31 cellular contexts compared by ENCODE assay signal in the genomic region with DNA sequence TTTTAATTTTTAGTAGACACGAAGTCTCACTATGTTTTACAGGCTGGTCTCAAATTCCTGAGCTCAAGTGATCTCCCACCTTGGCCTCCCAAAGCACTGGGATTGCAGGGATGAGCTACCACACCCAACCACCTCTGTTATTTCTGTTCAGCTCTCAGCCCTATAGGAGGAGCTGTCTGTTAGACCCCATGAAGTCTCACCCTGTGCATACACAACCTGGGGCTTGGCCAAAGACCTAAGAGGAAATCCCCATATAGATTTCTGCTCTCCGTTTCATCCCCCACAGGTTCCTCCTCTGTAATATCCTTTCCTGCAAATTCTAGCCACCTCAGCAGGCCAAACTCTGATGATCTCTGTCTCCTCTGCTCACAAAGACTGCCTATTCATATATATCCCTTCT. TPM values are rescaled to one million over a fixed set of nuclear protein-coding genes. Genes with fewer than 3 reads are reported as not detected.
DNase-seq lines count a peak whose midpoint lies in the region; ATAC-seq and TF ChIP-seq lines count a peak whose summit lies in the region.
"Had no signal": no experiment of that assay in that cellular context is flagged by ENCODE, and none has a peak within 500 bp of the region (broad histone marks: within the 10 kb centered on the region; RNA-seq: fewer than 3 reads in every experiment).

No MANE protein-coding gene starts in this region.

- H3K9me2 ChIP-seq in OCI-LY7 (ENCODE audit: insufficient read depth, low read length) = no peaks in the 10 kb centered on the region

- no peaks in the 10 kb centered on the region for H3K4me1 ChIP-seq in BE2C
- H3K4me1 ChIP-seq in OCI-LY7 (ENCODE audit: insufficient read depth, low read length, poor library complexity, severe bottlenecking) = no peaks in the 10 kb centered on the region
- H3K4me1 ChIP-seq: A549, esophagus muscularis mucosa, foreskin keratinocyte, heart left ventricle had no signal

- peaks cover 0 to 4% of the 10 kb centered on the region in 2 donors for H3K4me1 Mint-ChIP-seq in effector memory CD8-positive, alpha-beta T cell (ENCODE audit: low read depth in 2 of 2)
- H3K4me1 Mint-ChIP-seq: activated naive CD8-positive, alpha-beta T cell treated with anti-CD3 and anti-CD28 coated beads, Interleukin-2, amount 10 ng/mL, durations not matched to agents 7 days and 5 days; naive B cell; stimulated activated naive CD8-positive, alpha-beta T cell treated with anti-CD3 and anti-CD28 coated beads, Interleukin-15, amount 100 ng/mL, for 72 hours had no signal

- H3K36me3 Mint-ChIP-seq in effector memory CD8-positive, alpha-beta T cell (ENCODE audit: insufficient read depth) = peaks cover 12% of the 10 kb centered on the region

- DNase-seq in BE2C (no peak), GM20000 (ENCODE audit: low spot score) (peak; percentile 34), OCI-LY7 (ENCODE audit: low spot score) (no peak), NCI-H187 (lab: John Stamatoyannopoulos, UW) (no peak), activated gamma-delta T cell treated with Interleukin-2 at 50 U/mL for 16 hours (no peak), DMS79 treated with DMSO at 0.1 percent for 48 hours (lab: John Stamatoyannopoulos, UW) (no peak)
- DNase-seq in effector memory CD8-positive, alpha-beta T cell = no peak
- no peak for DNase-seq in effector CD8-positive, alpha-beta T cell (lab: John Stamatoyannopoulos, UW)
- DNase-seq: activated CD4-positive, alpha-beta T cell treated with anti-CD3 and anti-CD28 coated beads, Interleukin-2, amount 10 ng/mL, durations not matched to agents 24 days and 14 days; activated CD8-positive, alpha-beta memory T cell treated with anti-CD3 and anti-CD28 coated beads for 24 hours; activated effector memory CD4-positive, alpha-beta T cell treated with Interleukin-2 at 50 U/mL for 16 hours; activated naive CD8-positive, alpha-beta T cell treated with anti-CD3 and anti-CD28 coated beads, Interleukin-2, amount 10 ng/mL, durations not matched to agents 7 days and 5 days; AML-193; CD4-positive, alpha-beta memory T cell; foreskin keratinocyte; GOT3; heart left ventricle; midbrain; naive B cell; NCI-H1417; NCI-H2029 treated with DMSO at 0.1 percent for 48 hours; NCI-H526 treated with DMSO at 0.1 percent for 48 hours; right cardiac atrium; stimulated activated naive CD8-positive, alpha-beta T cell treated with anti-CD3 and anti-CD28 coated beads, Interleukin-15, amount 100 ng/mL, for 72 hours had no signal

- no peaks in the 10 kb centered on the region for H3K27me3 ChIP-seq in BE2C
- H3K27me3 ChIP-seq: cardiac muscle cell, esophagus muscularis mucosa, foreskin keratinocyte, heart left ventricle, neutrophil had no signal

- H4K20me1 ChIP-seq in OCI-LY7 (ENCODE audit: insufficient read depth, low read length) = no peaks in the 10 kb centered on the region

- H3K79me2 ChIP-seq in OCI-LY7 (ENCODE audit: insufficient read depth, low read depth, low read length) = no peaks in the 10 kb centered on the region

- POLR2A ChIA-PET in OCI-LY7 (lab: Charles Lee) = no interaction called here

- H3K9me3 Mint-ChIP-seq in effector memory CD8-positive, alpha-beta T cell = no peaks in the 10 kb centered on the region
- H3K9me3 Mint-ChIP-seq: activated CD4-positive, alpha-beta T cell treated with anti-CD3 and anti-CD28 coated beads, Interleukin-2, amount 10 ng/mL, durations not matched to agents 24 days and 14 days; activated naive CD8-positive, alpha-beta T cell treated with anti-CD3 and anti-CD28 coated beads, Interleukin-2, amount 10 ng/mL, durations not matched to agents 7 days and 5 days; naive B cell; stimulated activated naive CD8-positive, alpha-beta T cell treated with anti-CD3 and anti-CD28 coated beads, Interleukin-15, amount 100 ng/mL, for 72 hours had no signal

- no peaks in the 10 kb centered on the region for H3K27me3 Mint-ChIP-seq in effector memory CD8-positive, alpha-beta T cell
- H3K27me3 Mint-ChIP-seq: activated CD4-positive, alpha-beta T cell treated with anti-CD3 and anti-CD28 coated beads, Interleukin-2, amount 10 ng/mL, durations not matched to agents 24 days and 14 days; activated naive CD8-positive, alpha-beta T cell treated with anti-CD3 and anti-CD28 coated beads, Interleukin-2, amount 10 ng/mL, durations not matched to agents 7 days and 5 days; CD4-positive, alpha-beta memory T cell; naive B cell; stimulated activated naive CD8-positive, alpha-beta T cell treated with anti-CD3 and anti-CD28 coated beads, Interleukin-15, amount 100 ng/mL, for 72 hours had no signal

- TF ChIP-seq CTCF in BE2C (IDR thresholded peaks at IDR 0.05; ENCODE audit: low read depth, low read length) (0 out of 2 replicates have a peak, but pooled peaks have one; percentile 6), GM20000 (IDR thresholded peaks at IDR 0.05; ENCODE audit: extremely low read depth, missing control alignments) (no peak), OCI-LY7 (conservative IDR thresholded peaks at IDR 0.05; ENCODE audit: low read length) (0 out of 2 replicates have a peak, but pooled peaks have one; percentile 9)

- intact Hi-C loops in OCI-LY7 (cut with micrococcal nuclease; ENCODE audit: unreplicated experiment) = no loop called here

- BruUV-seq in OCI-LY7 (replicated peaks; lab: Mats Ljungman, UMichigan) = no TSS peak

- H3K27ac ChIP-seq in OCI-LY7 (ENCODE audit: low read depth, low read length, poor library complexity, severe bottlenecking) = no peak overlapping the region
- H3K27ac ChIP-seq: A549, cardiac muscle cell, coronary artery, esophagus muscularis mucosa, foreskin keratinocyte, heart left ventricle, neutrophil, thoracic aorta had no signal

- peak overlapping the region; percentile 14 to 30 for H3K27ac Mint-ChIP-seq in effector memory CD8-positive, alpha-beta T cell
- H3K27ac Mint-ChIP-seq: activated CD4-positive, alpha-beta T cell treated with anti-CD3 and anti-CD28 coated beads, Interleukin-2, amount 10 ng/mL, durations not matched to agents 24 days and 14 days; activated naive CD8-positive, alpha-beta T cell treated with anti-CD3 and anti-CD28 coated beads, Interleukin-2, amount 10 ng/mL, durations not matched to agents 7 days and 5 days; CD4-positive, alpha-beta memory T cell; stimulated activated naive CD8-positive, alpha-beta T cell treated with anti-CD3 and anti-CD28 coated beads, Interleukin-15, amount 100 ng/mL, for 72 hours had no signal

- no peak overlapping the region for H3K4me3 ChIP-seq in BE2C (ENCODE audit: low read depth, low read length)
- H3K4me3 ChIP-seq in OCI-LY7 (ENCODE audit: low read depth, low read length, poor library complexity, severe bottlenecking) = no peak overlapping the region
- H3K4me3 ChIP-seq: A549, cardiac muscle cell, coronary artery, esophagus muscularis mucosa, heart left ventricle, smooth muscle cell, thoracic aorta had no signal

- H3K4me3 Mint-ChIP-seq in effector memory CD8-positive, alpha-beta T cell = no peak overlapping the region
- H3K4me3 Mint-ChIP-seq: activated CD4-positive, alpha-beta T cell treated with anti-CD3 and anti-CD28 coated beads, Interleukin-2, amount 10 ng/mL, durations not matched to agents 24 days and 14 days; activated naive CD8-positive, alpha-beta T cell treated with anti-CD3 and anti-CD28 coated beads, Interleukin-2, amount 10 ng/mL, durations not matched to agents 7 days and 5 days; CD4-positive, alpha-beta memory T cell; naive B cell; stimulated activated naive CD8-positive, alpha-beta T cell treated with anti-CD3 and anti-CD28 coated beads, Interleukin-15, amount 100 ng/mL, for 72 hours had no signal

- H3K4me2 ChIP-seq in OCI-LY7 (ENCODE audit: low read length) = no peak overlapping the region
- H3K4me2 ChIP-seq: A549, smooth muscle cell had no signal

- H3K9me3 ChIP-seq in BE2C = no peaks in the 10 kb centered on the region
- H3K9me3 ChIP-seq in OCI-LY7 (ENCODE audit: low read length) = no peaks in the 10 kb centered on the region
- H3K9me3 ChIP-seq: A549, esophagus muscularis mucosa, heart left ventricle, neutrophil, thoracic aorta had no signal

- H2AFZ ChIP-seq in OCI-LY7 (ENCODE audit: low read length) = no peak overlapping the region

- CTCF ChIA-PET in OCI-LY7 (lab: Charles Lee; ENCODE audit: unreplicated experiment) = no interaction called here

- H3K36me3 ChIP-seq in BE2C (no peaks in the 10 kb centered on the region), OCI-LY7 (ENCODE audit: insufficient read depth, low read length) (peaks cover 6% of the 10 kb centered on the region)
- H3K36me3 ChIP-seq: cardiac muscle cell, thoracic aorta had no signal

- ATAC-seq in effector memory CD8-positive, alpha-beta T cell (replicated peaks) = no peak
- ATAC-seq: A549; foreskin keratinocyte; heart left ventricle; right cardiac atrium; stimulated activated naive CD8-positive, alpha-beta T cell treated with anti-CD3 and anti-CD28 coated beads, Interleukin-15, amount 100 ng/mL, for 72 hours had no signal

RNA-seq across cellular contexts. Expression of a gene that starts 56.6 kb away (rescaled TPM):
- 48.1 TPM for polyA plus RNA-seq in BE2C (2012; ENCODE audit: insufficient read depth, insufficient read length, low read depth)
- 138 and 218 TPM in 2 replicates for total RNA-seq in OCI-LY7 (2014; rRNA removed; shearing (Covaris generic))
- 88.0 and 95.4 TPM in 2 replicates for total RNA-seq in OCI-LY7 (2022)
